14 cellular contexts compared by ENCODE assay signal in the genomic region with DNA sequence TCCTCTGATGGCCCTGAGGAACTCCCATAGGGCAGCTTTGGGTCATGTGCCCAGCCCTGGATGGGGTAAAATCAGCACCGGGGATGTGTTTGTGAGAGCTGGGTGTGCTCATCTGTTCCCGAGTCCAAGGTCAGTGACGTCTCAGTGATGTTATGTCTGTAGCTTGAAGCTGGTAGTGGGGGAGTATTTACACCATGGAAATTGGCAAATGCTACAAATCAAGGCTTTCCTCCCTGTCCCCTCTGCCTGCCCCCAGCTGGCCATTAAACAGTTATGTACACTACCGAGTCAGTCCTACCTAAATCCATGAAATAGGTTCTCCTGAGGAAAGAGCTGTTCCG.
"Had no signal": no experiment of that assay in that cellular context is flagged by ENCODE, and none has a peak within 500 bp of the region (broad histone marks: within the 10 kb centered on the region; RNA-seq: fewer than 3 reads in every experiment).

No MANE protein-coding gene starts in this region.

- H3K27me3 ChIP-seq: esophagus muscularis mucosa had no signal

- H3K36me3 Mint-ChIP-seq: activated naive CD4-positive, alpha-beta T cell treated with anti-CD3 and anti-CD28 coated beads, Interleukin-2, amount 50 U/mL, for 24 hours; immature natural killer cell; memory B cell; natural killer cell treated with Interleukin-12 subunit alpha and Interleukin-12 subunit beta and Interleukin-15 and Interleukin-18, amount 100 ng/mL, for 72 hours; stimulated activated naive B cell treated with anti-CD40 and anti-IgM and Interleukin-4, amounts not matched to agents 10 μg/mL and 1 μg/mL and 100 μg/mL, for 72 hours had no signal

- DNase-seq: activated CD4-positive, alpha-beta T cell treated with anti-CD3 and anti-CD28 coated beads for 1 hour; activated CD4-positive, alpha-beta T cell treated with anti-CD3 and anti-CD28 coated beads, Interleukin-2, amount 50 U/mL, for 4 hours; activated gamma-delta T cell; cerebellar nuclear complex; cortex of kidney; effector memory CD4-positive, alpha-beta T cell; immature natural killer cell; occipital lobe; stimulated activated naive B cell treated with anti-CD40 and anti-IgM and Interleukin-4, amounts not matched to agents 10 μg/mL and 1 μg/mL and 100 μg/mL, for 72 hours; WERI-Rb-1 had no signal

- H3K9me3 ChIP-seq: esophagus muscularis mucosa had no signal

- H3K4me3 Mint-ChIP-seq: activated naive CD4-positive, alpha-beta T cell treated with anti-CD3 and anti-CD28 coated beads, Interleukin-2, amount 50 U/mL, for 24 hours; immature natural killer cell; memory B cell; natural killer cell treated with Interleukin-12 subunit alpha and Interleukin-12 subunit beta and Interleukin-15 and Interleukin-18, amount 100 ng/mL, for 72 hours; stimulated activated naive B cell treated with anti-CD40 and anti-IgM and Interleukin-4, amounts not matched to agents 10 μg/mL and 1 μg/mL and 100 μg/mL, for 72 hours had no signal

- ATAC-seq: natural killer cell treated with Interleukin-12 subunit alpha and Interleukin-12 subunit beta and Interleukin-15 and Interleukin-18, amount 100 ng/mL, for 72 hours had no signal

- H3K27me3 Mint-ChIP-seq: stimulated activated naive B cell treated with anti-CD40 and anti-IgM and Interleukin-4, amounts not matched to agents 10 μg/mL and 1 μg/mL and 100 μg/mL, for 72 hours had no signal

- H3K27ac Mint-ChIP-seq: activated naive CD4-positive, alpha-beta T cell treated with anti-CD3 and anti-CD28 coated beads, Interleukin-2, amount 50 U/mL, for 24 hours; immature natural killer cell; memory B cell; natural killer cell treated with Interleukin-12 subunit alpha and Interleukin-12 subunit beta and Interleukin-15 and Interleukin-18, amount 100 ng/mL, for 72 hours; stimulated activated naive B cell treated with anti-CD40 and anti-IgM and Interleukin-4, amounts not matched to agents 10 μg/mL and 1 μg/mL and 100 μg/mL, for 72 hours had no signal

- H3K9me3 Mint-ChIP-seq: activated naive CD4-positive, alpha-beta T cell treated with anti-CD3 and anti-CD28 coated beads, Interleukin-2, amount 50 U/mL, for 24 hours; immature natural killer cell; memory B cell; natural killer cell treated with Interleukin-12 subunit alpha and Interleukin-12 subunit beta and Interleukin-15 and Interleukin-18, amount 100 ng/mL, for 72 hours; stimulated activated naive B cell treated with anti-CD40 and anti-IgM and Interleukin-4, amounts not matched to agents 10 μg/mL and 1 μg/mL and 100 μg/mL, for 72 hours had no signal

- H3K27ac ChIP-seq: esophagus muscularis mucosa had no signal

- H3K4me3 ChIP-seq: esophagus muscularis mucosa had no signal

- H3K36me3 ChIP-seq: esophagus muscularis mucosa, WERI-Rb-1 had no signal
